In the genomic region with DNA sequence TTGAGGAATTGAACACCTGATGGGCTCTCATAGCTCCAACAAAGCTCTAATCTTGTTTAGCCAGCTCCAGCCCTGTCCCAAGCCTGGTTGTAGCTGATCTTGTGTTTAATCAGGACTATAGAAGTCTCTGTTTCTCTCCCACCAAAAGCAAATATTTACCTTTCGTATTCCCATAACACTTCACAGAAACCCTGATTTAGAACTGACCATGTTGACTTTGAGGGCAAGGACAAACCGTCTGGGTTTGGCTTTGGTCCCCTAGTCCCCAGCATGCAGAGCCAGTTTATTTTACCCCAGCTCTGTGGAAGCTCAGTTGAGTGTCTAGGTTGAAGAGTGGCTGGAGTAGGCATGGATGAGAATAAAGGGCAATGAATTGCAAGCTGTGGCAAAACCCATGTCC, we compare ENCODE assay signal across 1 cellular context.
TF ChIP-seq lines count a peak whose summit lies in the region.

No MANE protein-coding gene starts in this region.

TF ChIP-seq in GM23338, 12 proteins besides CTCF, POLR2A, EP300 and RAD21 (continued from another document):
- TF ChIP-seq EZH2 (IDR thresholded peaks at IDR 0.05; ENCODE audit: low read depth, unreplicated experiment) (no peak), CREB1 (CRISPR knock-in tag; IDR thresholded peaks at IDR 0.05; ENCODE audit: low read depth) (no peak), EZH2phosphoT487 (IDR thresholded peaks at IDR 0.05; ENCODE audit: unreplicated experiment) (no peak), STAT1 (IDR thresholded peaks at IDR 0.05; ENCODE audit: unreplicated experiment) (no peak), ZNF331 (CRISPR knock-in tag; IDR thresholded peaks at IDR 0.05; ENCODE audit: low read depth) (no peak), ZNF114 (CRISPR knock-in tag; IDR thresholded peaks at IDR 0.05) (no peak), NANOG (IDR thresholded peaks at IDR 0.05; ENCODE audit: borderline replicate concordance) (no peak)
- TF ChIP-seq, protein P1, sequence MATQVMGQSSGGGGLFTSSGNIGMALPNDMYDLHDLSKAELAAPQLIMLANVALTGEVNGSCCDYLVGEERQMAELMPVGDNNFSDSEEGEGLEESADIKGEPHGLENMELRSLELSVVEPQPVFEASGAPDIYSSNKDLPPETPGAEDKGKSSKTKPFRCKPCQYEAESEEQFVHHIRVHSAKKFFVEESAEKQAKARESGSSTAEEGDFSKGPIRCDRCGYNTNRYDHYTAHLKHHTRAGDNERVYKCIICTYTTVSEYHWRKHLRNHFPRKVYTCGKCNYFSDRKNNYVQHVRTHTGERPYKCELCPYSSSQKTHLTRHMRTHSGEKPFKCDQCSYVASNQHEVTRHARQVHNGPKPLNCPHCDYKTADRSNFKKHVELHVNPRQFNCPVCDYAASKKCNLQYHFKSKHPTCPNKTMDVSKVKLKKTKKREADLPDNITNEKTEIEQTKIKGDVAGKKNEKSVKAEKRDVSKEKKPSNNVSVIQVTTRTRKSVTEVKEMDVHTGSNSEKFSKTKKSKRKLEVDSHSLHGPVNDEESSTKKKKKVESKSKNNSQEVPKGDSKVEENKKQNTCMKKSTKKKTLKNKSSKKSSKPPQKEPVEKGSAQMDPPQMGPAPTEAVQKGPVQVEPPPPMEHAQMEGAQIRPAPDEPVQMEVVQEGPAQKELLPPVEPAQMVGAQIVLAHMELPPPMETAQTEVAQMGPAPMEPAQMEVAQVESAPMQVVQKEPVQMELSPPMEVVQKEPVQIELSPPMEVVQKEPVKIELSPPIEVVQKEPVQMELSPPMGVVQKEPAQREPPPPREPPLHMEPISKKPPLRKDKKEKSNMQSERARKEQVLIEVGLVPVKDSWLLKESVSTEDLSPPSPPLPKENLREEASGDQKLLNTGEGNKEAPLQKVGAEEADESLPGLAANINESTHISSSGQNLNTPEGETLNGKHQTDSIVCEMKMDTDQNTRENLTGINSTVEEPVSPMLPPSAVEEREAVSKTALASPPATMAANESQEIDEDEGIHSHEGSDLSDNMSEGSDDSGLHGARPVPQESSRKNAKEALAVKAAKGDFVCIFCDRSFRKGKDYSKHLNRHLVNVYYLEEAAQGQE (IDR thresholded peaks at IDR 0.05; ENCODE audit: unreplicated experiment): no peak
- TF ChIP-seq, protein P2, sequence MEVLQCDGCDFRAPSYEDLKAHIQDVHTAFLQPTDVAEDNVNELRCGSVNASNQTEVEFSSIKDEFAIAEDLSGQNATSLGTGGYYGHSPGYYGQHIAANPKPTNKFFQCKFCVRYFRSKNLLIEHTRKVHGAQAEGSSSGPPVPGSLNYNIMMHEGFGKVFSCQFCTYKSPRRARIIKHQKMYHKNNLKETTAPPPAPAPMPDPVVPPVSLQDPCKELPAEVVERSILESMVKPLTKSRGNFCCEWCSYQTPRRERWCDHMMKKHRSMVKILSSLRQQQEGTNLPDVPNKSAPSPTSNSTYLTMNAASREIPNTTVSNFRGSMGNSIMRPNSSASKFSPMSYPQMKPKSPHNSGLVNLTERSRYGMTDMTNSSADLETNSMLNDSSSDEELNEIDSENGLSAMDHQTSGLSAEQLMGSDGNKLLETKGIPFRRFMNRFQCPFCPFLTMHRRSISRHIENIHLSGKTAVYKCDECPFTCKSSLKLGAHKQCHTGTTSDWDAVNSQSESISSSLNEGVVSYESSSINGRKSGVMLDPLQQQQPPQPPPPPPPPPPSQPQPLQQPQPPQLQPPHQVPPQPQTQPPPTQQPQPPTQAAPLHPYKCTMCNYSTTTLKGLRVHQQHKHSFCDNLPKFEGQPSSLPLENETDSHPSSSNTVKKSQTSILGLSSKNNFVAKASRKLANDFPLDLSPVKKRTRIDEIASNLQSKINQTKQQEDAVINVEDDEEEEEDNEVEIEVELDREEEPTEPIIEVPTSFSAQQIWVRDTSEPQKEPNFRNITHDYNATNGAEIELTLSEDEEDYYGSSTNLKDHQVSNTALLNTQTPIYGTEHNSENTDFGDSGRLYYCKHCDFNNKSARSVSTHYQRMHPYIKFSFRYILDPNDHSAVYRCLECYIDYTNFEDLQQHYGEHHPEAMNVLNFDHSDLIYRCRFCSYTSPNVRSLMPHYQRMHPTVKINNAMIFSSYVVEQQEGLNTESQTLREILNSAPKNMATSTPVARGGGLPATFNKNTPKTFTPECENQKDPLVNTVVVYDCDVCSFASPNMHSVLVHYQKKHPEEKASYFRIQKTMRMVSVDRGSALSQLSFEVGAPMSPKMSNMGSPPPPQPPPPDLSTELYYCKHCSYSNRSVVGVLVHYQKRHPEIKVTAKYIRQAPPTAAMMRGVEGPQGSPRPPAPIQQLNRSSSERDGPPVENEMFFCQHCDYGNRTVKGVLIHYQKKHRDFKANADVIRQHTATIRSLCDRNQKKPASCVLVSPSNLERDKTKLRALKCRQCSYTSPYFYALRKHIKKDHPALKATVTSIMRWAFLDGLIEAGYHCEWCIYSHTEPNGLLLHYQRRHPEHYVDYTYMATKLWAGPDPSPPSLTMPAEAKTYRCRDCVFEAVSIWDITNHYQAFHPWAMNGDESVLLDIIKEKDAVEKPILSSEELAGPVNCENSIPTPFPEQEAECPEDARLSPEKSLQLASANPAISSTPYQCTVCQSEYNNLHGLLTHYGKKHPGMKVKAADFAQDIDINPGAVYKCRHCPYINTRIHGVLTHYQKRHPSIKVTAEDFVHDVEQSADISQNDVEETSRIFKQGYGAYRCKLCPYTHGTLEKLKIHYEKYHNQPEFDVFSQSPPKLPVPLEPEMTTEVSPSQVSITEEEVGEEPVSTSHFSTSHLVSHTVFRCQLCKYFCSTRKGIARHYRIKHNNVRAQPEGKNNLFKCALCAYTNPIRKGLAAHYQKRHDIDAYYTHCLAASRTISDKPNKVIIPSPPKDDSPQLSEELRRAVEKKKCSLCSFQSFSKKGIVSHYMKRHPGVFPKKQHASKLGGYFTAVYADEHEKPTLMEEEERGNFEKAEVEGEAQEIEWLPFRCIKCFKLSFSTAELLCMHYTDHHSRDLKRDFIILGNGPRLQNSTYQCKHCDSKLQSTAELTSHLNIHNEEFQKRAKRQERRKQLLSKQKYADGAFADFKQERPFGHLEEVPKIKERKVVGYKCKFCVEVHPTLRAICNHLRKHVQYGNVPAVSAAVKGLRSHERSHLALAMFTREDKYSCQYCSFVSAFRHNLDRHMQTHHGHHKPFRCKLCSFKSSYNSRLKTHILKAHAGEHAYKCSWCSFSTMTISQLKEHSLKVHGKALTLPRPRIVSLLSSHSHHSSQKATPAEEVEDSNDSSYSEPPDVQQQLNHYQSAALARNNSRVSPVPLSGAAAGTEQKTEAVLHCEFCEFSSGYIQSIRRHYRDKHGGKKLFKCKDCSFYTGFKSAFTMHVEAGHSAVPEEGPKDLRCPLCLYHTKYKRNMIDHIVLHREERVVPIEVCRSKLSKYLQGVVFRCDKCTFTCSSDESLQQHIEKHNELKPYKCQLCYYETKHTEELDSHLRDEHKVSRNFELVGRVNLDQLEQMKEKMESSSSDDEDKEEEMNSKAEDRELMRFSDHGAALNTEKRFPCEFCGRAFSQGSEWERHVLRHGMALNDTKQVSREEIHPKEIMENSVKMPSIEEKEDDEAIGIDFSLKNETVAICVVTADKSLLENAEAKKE (CRISPR knock-in tag; IDR thresholded peaks at IDR 0.05): no peak
TF ChIP-seq in GM23338: peak in this region for 0.
